In the genomic region with DNA sequence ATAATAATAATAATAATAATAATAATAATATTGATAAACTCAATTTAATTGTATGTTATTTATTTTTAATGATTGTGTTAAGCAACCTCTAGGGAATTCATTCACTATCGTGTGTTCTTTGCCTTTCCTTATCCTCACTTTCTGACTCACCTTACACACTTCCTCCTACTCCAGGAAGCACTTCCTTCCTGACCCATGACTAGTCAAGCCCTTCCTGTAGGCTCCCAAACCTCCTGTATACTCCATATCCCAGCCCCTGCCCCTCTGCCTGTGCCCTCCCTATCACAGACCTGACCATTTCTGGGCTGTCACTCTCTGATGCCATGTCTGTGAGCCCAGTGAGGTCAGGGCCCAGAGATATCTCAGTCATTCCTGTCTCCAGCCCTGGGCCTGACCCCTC, we compare ENCODE assay signal across 1 cellular context.
TF ChIP-seq lines count a peak whose summit lies in the region.

No MANE protein-coding gene starts in this region.

TF ChIP-seq in GM23338, 12 proteins besides CTCF, POLR2A, EP300 and RAD21 (continued from another document):
- TF ChIP-seq, protein P1, sequence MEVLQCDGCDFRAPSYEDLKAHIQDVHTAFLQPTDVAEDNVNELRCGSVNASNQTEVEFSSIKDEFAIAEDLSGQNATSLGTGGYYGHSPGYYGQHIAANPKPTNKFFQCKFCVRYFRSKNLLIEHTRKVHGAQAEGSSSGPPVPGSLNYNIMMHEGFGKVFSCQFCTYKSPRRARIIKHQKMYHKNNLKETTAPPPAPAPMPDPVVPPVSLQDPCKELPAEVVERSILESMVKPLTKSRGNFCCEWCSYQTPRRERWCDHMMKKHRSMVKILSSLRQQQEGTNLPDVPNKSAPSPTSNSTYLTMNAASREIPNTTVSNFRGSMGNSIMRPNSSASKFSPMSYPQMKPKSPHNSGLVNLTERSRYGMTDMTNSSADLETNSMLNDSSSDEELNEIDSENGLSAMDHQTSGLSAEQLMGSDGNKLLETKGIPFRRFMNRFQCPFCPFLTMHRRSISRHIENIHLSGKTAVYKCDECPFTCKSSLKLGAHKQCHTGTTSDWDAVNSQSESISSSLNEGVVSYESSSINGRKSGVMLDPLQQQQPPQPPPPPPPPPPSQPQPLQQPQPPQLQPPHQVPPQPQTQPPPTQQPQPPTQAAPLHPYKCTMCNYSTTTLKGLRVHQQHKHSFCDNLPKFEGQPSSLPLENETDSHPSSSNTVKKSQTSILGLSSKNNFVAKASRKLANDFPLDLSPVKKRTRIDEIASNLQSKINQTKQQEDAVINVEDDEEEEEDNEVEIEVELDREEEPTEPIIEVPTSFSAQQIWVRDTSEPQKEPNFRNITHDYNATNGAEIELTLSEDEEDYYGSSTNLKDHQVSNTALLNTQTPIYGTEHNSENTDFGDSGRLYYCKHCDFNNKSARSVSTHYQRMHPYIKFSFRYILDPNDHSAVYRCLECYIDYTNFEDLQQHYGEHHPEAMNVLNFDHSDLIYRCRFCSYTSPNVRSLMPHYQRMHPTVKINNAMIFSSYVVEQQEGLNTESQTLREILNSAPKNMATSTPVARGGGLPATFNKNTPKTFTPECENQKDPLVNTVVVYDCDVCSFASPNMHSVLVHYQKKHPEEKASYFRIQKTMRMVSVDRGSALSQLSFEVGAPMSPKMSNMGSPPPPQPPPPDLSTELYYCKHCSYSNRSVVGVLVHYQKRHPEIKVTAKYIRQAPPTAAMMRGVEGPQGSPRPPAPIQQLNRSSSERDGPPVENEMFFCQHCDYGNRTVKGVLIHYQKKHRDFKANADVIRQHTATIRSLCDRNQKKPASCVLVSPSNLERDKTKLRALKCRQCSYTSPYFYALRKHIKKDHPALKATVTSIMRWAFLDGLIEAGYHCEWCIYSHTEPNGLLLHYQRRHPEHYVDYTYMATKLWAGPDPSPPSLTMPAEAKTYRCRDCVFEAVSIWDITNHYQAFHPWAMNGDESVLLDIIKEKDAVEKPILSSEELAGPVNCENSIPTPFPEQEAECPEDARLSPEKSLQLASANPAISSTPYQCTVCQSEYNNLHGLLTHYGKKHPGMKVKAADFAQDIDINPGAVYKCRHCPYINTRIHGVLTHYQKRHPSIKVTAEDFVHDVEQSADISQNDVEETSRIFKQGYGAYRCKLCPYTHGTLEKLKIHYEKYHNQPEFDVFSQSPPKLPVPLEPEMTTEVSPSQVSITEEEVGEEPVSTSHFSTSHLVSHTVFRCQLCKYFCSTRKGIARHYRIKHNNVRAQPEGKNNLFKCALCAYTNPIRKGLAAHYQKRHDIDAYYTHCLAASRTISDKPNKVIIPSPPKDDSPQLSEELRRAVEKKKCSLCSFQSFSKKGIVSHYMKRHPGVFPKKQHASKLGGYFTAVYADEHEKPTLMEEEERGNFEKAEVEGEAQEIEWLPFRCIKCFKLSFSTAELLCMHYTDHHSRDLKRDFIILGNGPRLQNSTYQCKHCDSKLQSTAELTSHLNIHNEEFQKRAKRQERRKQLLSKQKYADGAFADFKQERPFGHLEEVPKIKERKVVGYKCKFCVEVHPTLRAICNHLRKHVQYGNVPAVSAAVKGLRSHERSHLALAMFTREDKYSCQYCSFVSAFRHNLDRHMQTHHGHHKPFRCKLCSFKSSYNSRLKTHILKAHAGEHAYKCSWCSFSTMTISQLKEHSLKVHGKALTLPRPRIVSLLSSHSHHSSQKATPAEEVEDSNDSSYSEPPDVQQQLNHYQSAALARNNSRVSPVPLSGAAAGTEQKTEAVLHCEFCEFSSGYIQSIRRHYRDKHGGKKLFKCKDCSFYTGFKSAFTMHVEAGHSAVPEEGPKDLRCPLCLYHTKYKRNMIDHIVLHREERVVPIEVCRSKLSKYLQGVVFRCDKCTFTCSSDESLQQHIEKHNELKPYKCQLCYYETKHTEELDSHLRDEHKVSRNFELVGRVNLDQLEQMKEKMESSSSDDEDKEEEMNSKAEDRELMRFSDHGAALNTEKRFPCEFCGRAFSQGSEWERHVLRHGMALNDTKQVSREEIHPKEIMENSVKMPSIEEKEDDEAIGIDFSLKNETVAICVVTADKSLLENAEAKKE (CRISPR knock-in tag; IDR thresholded peaks at IDR 0.05): no peak
- no peak for TF ChIP-seq ZNF331 (CRISPR knock-in tag; IDR thresholded peaks at IDR 0.05; ENCODE audit: low read depth)
- TF ChIP-seq, protein P2, sequence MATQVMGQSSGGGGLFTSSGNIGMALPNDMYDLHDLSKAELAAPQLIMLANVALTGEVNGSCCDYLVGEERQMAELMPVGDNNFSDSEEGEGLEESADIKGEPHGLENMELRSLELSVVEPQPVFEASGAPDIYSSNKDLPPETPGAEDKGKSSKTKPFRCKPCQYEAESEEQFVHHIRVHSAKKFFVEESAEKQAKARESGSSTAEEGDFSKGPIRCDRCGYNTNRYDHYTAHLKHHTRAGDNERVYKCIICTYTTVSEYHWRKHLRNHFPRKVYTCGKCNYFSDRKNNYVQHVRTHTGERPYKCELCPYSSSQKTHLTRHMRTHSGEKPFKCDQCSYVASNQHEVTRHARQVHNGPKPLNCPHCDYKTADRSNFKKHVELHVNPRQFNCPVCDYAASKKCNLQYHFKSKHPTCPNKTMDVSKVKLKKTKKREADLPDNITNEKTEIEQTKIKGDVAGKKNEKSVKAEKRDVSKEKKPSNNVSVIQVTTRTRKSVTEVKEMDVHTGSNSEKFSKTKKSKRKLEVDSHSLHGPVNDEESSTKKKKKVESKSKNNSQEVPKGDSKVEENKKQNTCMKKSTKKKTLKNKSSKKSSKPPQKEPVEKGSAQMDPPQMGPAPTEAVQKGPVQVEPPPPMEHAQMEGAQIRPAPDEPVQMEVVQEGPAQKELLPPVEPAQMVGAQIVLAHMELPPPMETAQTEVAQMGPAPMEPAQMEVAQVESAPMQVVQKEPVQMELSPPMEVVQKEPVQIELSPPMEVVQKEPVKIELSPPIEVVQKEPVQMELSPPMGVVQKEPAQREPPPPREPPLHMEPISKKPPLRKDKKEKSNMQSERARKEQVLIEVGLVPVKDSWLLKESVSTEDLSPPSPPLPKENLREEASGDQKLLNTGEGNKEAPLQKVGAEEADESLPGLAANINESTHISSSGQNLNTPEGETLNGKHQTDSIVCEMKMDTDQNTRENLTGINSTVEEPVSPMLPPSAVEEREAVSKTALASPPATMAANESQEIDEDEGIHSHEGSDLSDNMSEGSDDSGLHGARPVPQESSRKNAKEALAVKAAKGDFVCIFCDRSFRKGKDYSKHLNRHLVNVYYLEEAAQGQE (IDR thresholded peaks at IDR 0.05; ENCODE audit: unreplicated experiment): no peak
- no peak for TF ChIP-seq EZH2phosphoT487 (IDR thresholded peaks at IDR 0.05; ENCODE audit: unreplicated experiment)
- TF ChIP-seq CREB1 (CRISPR knock-in tag; IDR thresholded peaks at IDR 0.05; ENCODE audit: low read depth): no peak
- no peak for TF ChIP-seq ZNF114 (CRISPR knock-in tag; IDR thresholded peaks at IDR 0.05)
- TF ChIP-seq NANOG (IDR thresholded peaks at IDR 0.05; ENCODE audit: borderline replicate concordance): no peak
